ENCODE assay signal across 17 cellular contexts in genomic region chr14:78606111-78606510, GRCh38.
DNase-seq lines count a peak whose midpoint lies in the region; ATAC-seq, FAIRE-seq and TF ChIP-seq lines count a peak whose summit lies in the region.
"Had no signal": no experiment of that assay in that cellular context is flagged by ENCODE, and none has a peak within 500 bp of the region (broad histone marks: within the 10 kb centered on the region; RNA-seq: fewer than 3 reads in every experiment).

No MANE protein-coding gene starts in this region.

- BruUV-seq in K562 (replicated peaks; lab: Mats Ljungman, UMichigan): no TSS peak

- H3K9ac ChIP-seq in GM23248 (peak overlapping the region; percentile 11; the same call in 1 of the 2 replicates), K562 (ENCODE audit: insufficient read depth in 1 of 2, low read depth in 2 of 2, low read length in 2 of 2) (no peak overlapping the region)

- FAIRE-seq in K562 (lab: Jason Lieb, UNC): no peak
- FAIRE-seq: keratinocyte, TTC549 had no signal

- ATAC-seq in K562 (no peak), GM19328 (IDR thresholded peaks at IDR 0.05; ENCODE audit: unreplicated experiment) (no peak), GM19395 (IDR thresholded peaks at IDR 0.05; ENCODE audit: unreplicated experiment) (no peak)
- ATAC-seq: naive thymus-derived CD4-positive, alpha-beta T cell had no signal

- H3K9me3 ChIP-seq in GM23248 (ENCODE audit: low read depth): no peaks in the 10 kb centered on the region
- H3K9me3 ChIP-seq in K562 (replicated peaks; ENCODE audit: control insufficient read depth, insufficient read depth, low read depth, low read length): no peaks in the 10 kb centered on the region
- H3K9me3 ChIP-seq: ascending aorta, uterus had no signal

- H3K9me1 ChIP-seq in K562 (ENCODE audit: control insufficient read depth, insufficient read depth, low read length): no peaks in the 10 kb centered on the region

- H4K20me1 ChIP-seq in GM23248 (ENCODE audit: insufficient read depth) (no peaks in the 10 kb centered on the region), K562 (replicated peaks; ENCODE audit: control insufficient read depth, insufficient read depth, low read length) (no peaks in the 10 kb centered on the region)

- intact Hi-C loops in K562 (cut with micrococcal nuclease): no loop called here

- H3K36me3 ChIP-seq in ACC112 (ENCODE audit: insufficient read depth, low read length) (no peaks in the 10 kb centered on the region), GM23248 (ENCODE audit: low read depth) (no peaks in the 10 kb centered on the region), K562 (ENCODE audit: control insufficient read depth, insufficient read depth, low read length) (no peaks in the 10 kb centered on the region)
- H3K36me3 ChIP-seq: ascending aorta, uterus had no signal

- CTCF ChIA-PET in K562 (lab: Yijun Ruan, JAX; ENCODE audit: low intra/inter-chr PET ratio): no interaction called here

- peak overlapping the region; percentile 86 for H3K27ac ChIP-seq in ACC112 (ENCODE audit: low read depth, low read length)
- peak overlapping the region; percentile 70 for H3K27ac ChIP-seq in GM23248
- no peak overlapping the region for H3K27ac ChIP-seq in K562 (ENCODE audit: extremely low read depth, low read depth, low read length)
- H3K27ac ChIP-seq: ascending aorta, C4-2B, uterus had no signal

- TF ChIP-seq RAD21 in K562 (CRISPR knock-in tag; conservative IDR thresholded peaks at IDR 0.05 in 1 of 2, IDR thresholded peaks at IDR 0.05 in 1 of 2): no peak

- H2AFZ ChIP-seq in ACC112 (ENCODE audit: low read length, unreplicated experiment): peak overlapping the region; percentile 91
- peak overlapping the region; percentile 61 for H2AFZ ChIP-seq in GM23248
- H2AFZ ChIP-seq in K562 (ENCODE audit: low read depth, low read length): no peak overlapping the region

- H3K9me2 ChIP-seq in GM23248 (ENCODE audit: insufficient read depth): no peaks in the 10 kb centered on the region

- H3K27me3 ChIP-seq in ACC112 (ENCODE audit: insufficient read depth, low read length): no peaks in the 10 kb centered on the region
- H3K27me3 ChIP-seq in GM23248 (replicated peaks; ENCODE audit: insufficient read depth): no peaks in the 10 kb centered on the region
- no peaks in the 10 kb centered on the region for H3K27me3 ChIP-seq in K562 (ENCODE audit: control insufficient read depth in 2 of 2, insufficient read depth in 2 of 2, low read length in 2 of 2)
- H3K27me3 ChIP-seq: ascending aorta, uterus had no signal

- peaks cover 33% of the 10 kb centered on the region for H3F3A ChIP-seq in GM23248 (ENCODE audit: insufficient read depth)

- peak; percentile 93 for DNase-seq in GM23248
- DNase-seq in K562 (ENCODE audit: extremely low read depth in 1 of 4, low spot score in 3 of 4): no peak
- DNase-seq in iris pigment epithelial cell (ENCODE audit: low read depth): peak; percentile 29
- DNase-seq in SW480 (ENCODE audit: low spot score): no peak
- DNase-seq in AML-193 (lab: John Stamatoyannopoulos, UW): no peak
- DNase-seq: activated CD8-positive, alpha-beta memory T cell treated with anti-CD3 and anti-CD28 coated beads, Interleukin-2, amount 50 U/mL, for 48 hours; naive thymus-derived CD4-positive, alpha-beta T cell; NCI-H1436; NCI-H524 treated with DMSO at 0.1 percent for 48 hours; uterus had no signal

- H3K4me2 ChIP-seq in GM23248 (ENCODE audit: unreplicated experiment): peak overlapping the region; percentile 70
- no peak overlapping the region for H3K4me2 ChIP-seq in K562 (ENCODE audit: insufficient read depth, low read length)

- no peak for TF ChIP-seq POLR2A in K562 (conservative IDR thresholded peaks at IDR 0.05)

- H3K4me3 ChIP-seq in ACC112 (ENCODE audit: low read depth, low read length) (no peak overlapping the region), GM23248 (peak overlapping the region; percentile 38), K562 (no peak overlapping the region)
- H3K4me3 ChIP-seq: ascending aorta, uterus had no signal

- POLR2A ChIA-PET in K562 (lab: Yijun Ruan, JAX): no interaction called here

- in situ Hi-C loops in GM23248 (cut with MboI) (no loop called here), K562 (cut with MboI) (no loop called here)

- no peak for TF ChIP-seq CTCF in K562 (IDR thresholded peaks at IDR 0.05 in 2 of 3, conservative IDR thresholded peaks at IDR 0.05 in 1 of 3; ENCODE audit: insufficient read depth in 2 of 3, low read depth in 1 of 3, low read length in 3 of 3)

- H3K79me2 ChIP-seq in ACC112 (ENCODE audit: control insufficient read depth, insufficient read depth, low read length, unreplicated experiment) (no peaks in the 10 kb centered on the region), GM23248 (ENCODE audit: insufficient read depth) (no peaks in the 10 kb centered on the region), K562 (ENCODE audit: control insufficient read depth, insufficient read depth, low read length) (no peaks in the 10 kb centered on the region)

- no peak for TF ChIP-seq EP300 in K562 (IDR thresholded peaks at IDR 0.05; ENCODE audit: low read length)

- peaks cover 17% of the 10 kb centered on the region for H3K4me1 ChIP-seq in ACC112 (ENCODE audit: control insufficient read depth, insufficient read depth, low read length, unreplicated experiment)
- peaks cover 32% of the 10 kb centered on the region for H3K4me1 ChIP-seq in GM23248 (ENCODE audit: insufficient read depth)
- H3K4me1 ChIP-seq in K562 (replicated peaks in 1 of 2; ENCODE audit: control insufficient read depth in 2 of 2, insufficient read depth in 2 of 2, low read length in 2 of 2): no peaks in the 10 kb centered on the region
- H3K4me1 ChIP-seq: ascending aorta, uterus had no signal

TF ChIP-seq in K562, 482 proteins besides CTCF, POLR2A, EP300 and RAD21 (continues in another document):
- TF ChIP-seq MCM2 (IDR thresholded peaks at IDR 0.05; ENCODE audit: low read depth) (no peak), NR3C1 (CRISPR knock-in tag; IDR thresholded peaks at IDR 0.05) (no peak), KLF10 (CRISPR knock-in tag; IDR thresholded peaks at IDR 0.05) (no peak), JUN (IDR thresholded peaks at IDR 0.05; ENCODE audit: borderline replicate concordance, low read depth, low read length) (no peak), JUN (CRISPR knock-in tag; IDR thresholded peaks at IDR 0.05; ENCODE audit: borderline replicate concordance) (no peak), RERE (CRISPR knock-in tag; IDR thresholded peaks at IDR 0.05; ENCODE audit: borderline replicate concordance) (no peak), RBM17 (IDR thresholded peaks at IDR 0.05; ENCODE audit: borderline replicate concordance, low read depth, low read length) (no peak), DDX20 (tag; IDR thresholded peaks at IDR 0.05; ENCODE audit: low read depth) (no peak)
- TF ChIP-seq, protein P1, sequence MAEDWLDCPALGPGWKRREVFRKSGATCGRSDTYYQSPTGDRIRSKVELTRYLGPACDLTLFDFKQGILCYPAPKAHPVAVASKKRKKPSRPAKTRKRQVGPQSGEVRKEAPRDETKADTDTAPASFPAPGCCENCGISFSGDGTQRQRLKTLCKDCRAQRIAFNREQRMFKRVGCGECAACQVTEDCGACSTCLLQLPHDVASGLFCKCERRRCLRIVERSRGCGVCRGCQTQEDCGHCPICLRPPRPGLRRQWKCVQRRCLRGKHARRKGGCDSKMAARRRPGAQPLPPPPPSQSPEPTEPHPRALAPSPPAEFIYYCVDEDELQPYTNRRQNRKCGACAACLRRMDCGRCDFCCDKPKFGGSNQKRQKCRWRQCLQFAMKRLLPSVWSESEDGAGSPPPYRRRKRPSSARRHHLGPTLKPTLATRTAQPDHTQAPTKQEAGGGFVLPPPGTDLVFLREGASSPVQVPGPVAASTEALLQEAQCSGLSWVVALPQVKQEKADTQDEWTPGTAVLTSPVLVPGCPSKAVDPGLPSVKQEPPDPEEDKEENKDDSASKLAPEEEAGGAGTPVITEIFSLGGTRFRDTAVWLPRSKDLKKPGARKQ (CRISPR knock-in tag; IDR thresholded peaks at IDR 0.05): no peak

Comparison
In these comparisons a context has a peak if more than half of its experiments do, and no peak if none do; other contexts are left out.
1. DNase-seq: peak in GM23248 (single experiment) and iris pigment epithelial cell (single experiment); none in K562 (0 of 4), SW480 (single experiment) and AML-193 (0 of 2).